Comparison of ENCODE assay signal across 1 cellular context in the genomic region with DNA sequence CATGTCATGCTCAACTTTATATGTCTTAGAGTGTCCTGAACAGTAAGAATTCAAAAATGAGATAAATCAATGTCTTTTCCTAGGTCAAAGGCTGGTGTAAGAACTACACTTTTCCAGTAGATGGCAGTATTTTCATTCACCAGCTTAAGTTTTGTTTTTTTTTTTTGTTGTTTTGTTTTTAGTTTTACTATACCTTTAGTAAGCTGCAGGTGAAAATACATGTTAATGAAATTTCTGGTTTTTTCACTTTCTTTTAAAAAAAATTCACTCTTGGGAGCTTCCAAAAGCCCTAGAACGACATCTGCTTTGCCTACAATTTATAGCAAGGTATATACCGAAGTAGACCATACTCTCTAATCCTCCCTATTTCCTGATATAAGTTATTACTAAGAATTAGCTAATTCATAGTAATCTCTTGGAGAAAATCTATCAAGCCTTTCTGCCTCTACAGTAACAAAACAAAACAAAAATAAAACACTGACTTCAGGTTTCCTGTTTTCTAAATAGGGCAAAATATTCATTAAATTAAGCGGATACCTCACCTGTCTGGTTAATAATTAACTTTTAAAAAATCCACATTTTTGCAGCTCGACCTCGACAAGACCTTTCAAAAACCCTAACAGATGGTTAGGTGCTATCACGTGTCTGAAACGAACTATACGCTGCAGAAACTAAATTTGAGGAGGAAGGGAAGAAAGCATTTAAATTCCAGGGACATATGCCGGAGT.
TF ChIP-seq lines count a peak whose summit lies in the region.

No MANE protein-coding gene starts in this region.

TF ChIP-seq in K562, 482 proteins besides CTCF, POLR2A, EP300 and RAD21 (continued from another document):
- TF ChIP-seq, protein P1, sequence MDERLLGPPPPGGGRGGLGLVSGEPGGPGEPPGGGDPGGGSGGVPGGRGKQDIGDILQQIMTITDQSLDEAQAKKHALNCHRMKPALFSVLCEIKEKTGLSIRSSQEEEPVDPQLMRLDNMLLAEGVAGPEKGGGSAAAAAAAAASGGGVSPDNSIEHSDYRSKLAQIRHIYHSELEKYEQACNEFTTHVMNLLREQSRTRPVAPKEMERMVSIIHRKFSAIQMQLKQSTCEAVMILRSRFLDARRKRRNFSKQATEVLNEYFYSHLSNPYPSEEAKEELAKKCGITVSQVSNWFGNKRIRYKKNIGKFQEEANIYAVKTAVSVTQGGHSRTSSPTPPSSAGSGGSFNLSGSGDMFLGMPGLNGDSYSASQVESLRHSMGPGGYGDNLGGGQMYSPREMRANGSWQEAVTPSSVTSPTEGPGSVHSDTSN (CRISPR knock-in tag; IDR thresholded peaks at IDR 0.05; ENCODE audit: low read depth) = no peak
- TF ChIP-seq, protein P1 (tag; conservative IDR thresholded peaks at IDR 0.05; ENCODE audit: low read depth) = peak; percentile 51
- TF ChIP-seq HMG20A (CRISPR knock-in tag; conservative IDR thresholded peaks at IDR 0.05) (no peak), ZNF174 (CRISPR knock-in tag; IDR thresholded peaks at IDR 0.05) (no peak), MCM2 (IDR thresholded peaks at IDR 0.05; ENCODE audit: low read depth) (no peak), DACH1 (IDR thresholded peaks at IDR 0.05; ENCODE audit: partially characterized antibody) (peak; percentile 27), SMC3 (conservative IDR thresholded peaks at IDR 0.05; ENCODE audit: insufficient read depth, low read depth, low read length) (0 out of 2 replicates have a peak, but pooled peaks have one; percentile 18), ZFP30 (CRISPR knock-in tag; IDR thresholded peaks at IDR 0.05; ENCODE audit: borderline replicate concordance) (no peak)
- TF ChIP-seq, protein P2, sequence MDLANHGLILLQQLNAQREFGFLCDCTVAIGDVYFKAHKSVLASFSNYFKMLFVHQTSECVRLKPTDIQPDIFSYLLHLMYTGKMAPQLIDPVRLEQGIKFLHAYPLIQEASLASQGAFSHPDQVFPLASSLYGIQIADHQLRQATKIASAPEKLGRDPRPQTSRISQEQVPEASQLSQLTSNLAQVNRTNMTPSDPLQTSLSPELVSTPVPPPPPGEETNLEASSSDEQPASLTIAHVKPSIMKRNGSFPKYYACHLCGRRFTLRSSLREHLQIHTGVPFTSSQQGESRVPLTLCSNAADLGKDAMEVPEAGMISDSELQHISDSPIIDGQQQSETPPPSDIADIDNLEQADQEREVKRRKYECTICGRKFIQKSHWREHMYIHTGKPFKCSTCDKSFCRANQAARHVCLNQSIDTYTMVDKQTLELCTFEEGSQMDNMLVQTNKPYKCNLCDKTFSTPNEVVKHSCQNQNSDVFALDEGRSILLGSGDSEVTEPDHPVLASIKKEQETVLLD (IDR thresholded peaks at IDR 0.05) = no peak
- TF ChIP-seq, protein P3, sequence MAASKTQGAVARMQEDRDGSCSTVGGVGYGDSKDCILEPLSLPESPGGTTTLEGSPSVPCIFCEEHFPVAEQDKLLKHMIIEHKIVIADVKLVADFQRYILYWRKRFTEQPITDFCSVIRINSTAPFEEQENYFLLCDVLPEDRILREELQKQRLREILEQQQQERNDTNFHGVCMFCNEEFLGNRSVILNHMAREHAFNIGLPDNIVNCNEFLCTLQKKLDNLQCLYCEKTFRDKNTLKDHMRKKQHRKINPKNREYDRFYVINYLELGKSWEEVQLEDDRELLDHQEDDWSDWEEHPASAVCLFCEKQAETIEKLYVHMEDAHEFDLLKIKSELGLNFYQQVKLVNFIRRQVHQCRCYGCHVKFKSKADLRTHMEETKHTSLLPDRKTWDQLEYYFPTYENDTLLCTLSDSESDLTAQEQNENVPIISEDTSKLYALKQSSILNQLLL (CRISPR knock-in tag; IDR thresholded peaks at IDR 0.05; ENCODE audit: borderline replicate concordance) = no peak
- TF ChIP-seq, protein P4, sequence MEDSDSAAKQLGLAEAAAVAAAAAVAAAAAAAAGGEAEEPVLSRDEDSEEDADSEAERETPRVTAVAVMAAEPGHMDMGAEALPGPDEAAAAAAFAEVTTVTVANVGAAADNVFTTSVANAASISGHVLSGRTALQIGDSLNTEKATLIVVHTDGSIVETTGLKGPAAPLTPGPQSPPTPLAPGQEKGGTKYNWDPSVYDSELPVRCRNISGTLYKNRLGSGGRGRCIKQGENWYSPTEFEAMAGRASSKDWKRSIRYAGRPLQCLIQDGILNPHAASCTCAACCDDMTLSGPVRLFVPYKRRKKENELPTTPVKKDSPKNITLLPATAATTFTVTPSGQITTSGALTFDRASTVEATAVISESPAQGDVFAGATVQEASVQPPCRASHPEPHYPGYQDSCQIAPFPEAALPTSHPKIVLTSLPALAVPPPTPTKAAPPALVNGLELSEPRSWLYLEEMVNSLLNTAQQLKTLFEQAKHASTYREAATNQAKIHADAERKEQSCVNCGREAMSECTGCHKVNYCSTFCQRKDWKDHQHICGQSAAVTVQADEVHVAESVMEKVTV (CRISPR knock-in tag; IDR thresholded peaks at IDR 0.05) = 0 out of 2 replicates have a peak, but pooled peaks have one; percentile 13
- TF ChIP-seq, protein P5, sequence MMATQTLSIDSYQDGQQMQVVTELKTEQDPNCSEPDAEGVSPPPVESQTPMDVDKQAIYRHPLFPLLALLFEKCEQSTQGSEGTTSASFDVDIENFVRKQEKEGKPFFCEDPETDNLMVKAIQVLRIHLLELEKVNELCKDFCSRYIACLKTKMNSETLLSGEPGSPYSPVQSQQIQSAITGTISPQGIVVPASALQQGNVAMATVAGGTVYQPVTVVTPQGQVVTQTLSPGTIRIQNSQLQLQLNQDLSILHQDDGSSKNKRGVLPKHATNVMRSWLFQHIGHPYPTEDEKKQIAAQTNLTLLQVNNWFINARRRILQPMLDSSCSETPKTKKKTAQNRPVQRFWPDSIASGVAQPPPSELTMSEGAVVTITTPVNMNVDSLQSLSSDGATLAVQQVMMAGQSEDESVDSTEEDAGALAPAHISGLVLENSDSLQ (IDR thresholded peaks at IDR 0.05) = peak; percentile 57
- TF ChIP-seq, protein P6, sequence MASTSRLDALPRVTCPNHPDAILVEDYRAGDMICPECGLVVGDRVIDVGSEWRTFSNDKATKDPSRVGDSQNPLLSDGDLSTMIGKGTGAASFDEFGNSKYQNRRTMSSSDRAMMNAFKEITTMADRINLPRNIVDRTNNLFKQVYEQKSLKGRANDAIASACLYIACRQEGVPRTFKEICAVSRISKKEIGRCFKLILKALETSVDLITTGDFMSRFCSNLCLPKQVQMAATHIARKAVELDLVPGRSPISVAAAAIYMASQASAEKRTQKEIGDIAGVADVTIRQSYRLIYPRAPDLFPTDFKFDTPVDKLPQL (IDR thresholded peaks at IDR 0.05; ENCODE audit: extremely low read depth, insufficient read length) = no peak
